ENCODE assay signal across 25 cellular contexts in the genomic region with DNA sequence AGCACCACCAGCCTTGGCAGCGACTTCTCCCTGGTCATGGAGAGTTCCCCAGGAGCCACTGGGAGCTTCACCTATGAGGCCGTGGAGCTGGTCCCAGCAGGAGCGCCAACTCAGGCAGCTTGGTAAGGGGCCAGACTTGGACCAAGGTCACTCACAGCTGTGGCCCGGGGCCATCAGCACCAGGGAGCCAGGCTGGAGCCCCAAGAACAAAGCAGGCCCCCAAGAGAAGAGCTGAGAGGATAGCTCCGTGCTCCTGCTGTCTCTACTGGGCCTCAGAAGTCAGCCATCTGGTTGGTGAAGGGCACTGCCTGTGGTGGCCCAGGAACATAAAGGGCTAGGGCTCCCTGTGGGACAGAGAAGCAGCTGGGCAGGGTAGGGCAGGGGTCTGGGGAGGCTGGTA. TPM values are rescaled to one million over a fixed set of nuclear protein-coding genes. Genes with fewer than 3 reads are reported as not detected.
"Had no signal": no experiment of that assay in that cellular context is flagged by ENCODE, and none has a peak within 500 bp of the region (broad histone marks: within the 10 kb centered on the region; RNA-seq: fewer than 3 reads in every experiment).

No MANE protein-coding gene starts in this region.

- H3K27me3 ChIP-seq: SJSA1 had no signal

- H3K9me3 Mint-ChIP-seq: IgD-negative memory B cell had no signal

- H3K9me3 ChIP-seq: SJSA1 had no signal

- ATAC-seq: Panc1, PC-3, Right ventricle myocardium inferior had no signal

- H3K27ac ChIP-seq: HL-60, SJSA1, SK-N-MC had no signal

- H3K27ac Mint-ChIP-seq: IgD-negative memory B cell had no signal

- H3K4me1 ChIP-seq: SJSA1 had no signal

- H3K4me3 ChIP-seq: SJSA1, SK-N-MC had no signal

- FAIRE-seq: HTR-8/SVneo had no signal

- DNase-seq: KBM-7, NCI-H1092, NCI-H1105 treated with DMSO at 0.1 percent for 48 hours, NCI-H1417 treated with DMSO at 0.1 percent for 48 hours, NCI-H146, NCI-H1694 treated with DMSO at 0.1 percent for 48 hours, NCI-H1930, NCI-H2081, NCI-H2107, NCI-H2227 treated with DMSO at 0.1 percent for 48 hours, NCI-H69, NCI-H774, PC-3, SIG-M5 had no signal

- H3K27me3 Mint-ChIP-seq: IgD-negative memory B cell had no signal

RNA-seq across cellular contexts. Expression of gene CPNE9, which starts 14.7 kb away (rescaled TPM):
- total RNA-seq: LHCN-M2, MCF 10A, NCI-H460, OCI-LY7, Right ventricle myocardium inferior, SJSA1 had no signal
- polyA plus RNA-seq: IgD-negative memory B cell had no signal
